In genomic region chr15:79452244-79453051, GRCh38 we compare ENCODE assay signal across 26 cellular contexts. TPM values are rescaled to one million over a fixed set of nuclear protein-coding genes. Genes with fewer than 3 reads are reported as not detected.
A peak's percentile ranks its signal among the peaks of the same experiment; 100 is the strongest.
DNase-seq lines count a peak whose midpoint lies in the region; ATAC-seq, FAIRE-seq and TF ChIP-seq lines count a peak whose summit lies in the region.
"Had no signal": no experiment of that assay in that cellular context is flagged by ENCODE, and none has a peak within 500 bp of the region (broad histone marks: within the 10 kb centered on the region; RNA-seq: fewer than 3 reads in every experiment).

No MANE protein-coding gene starts in this region.

- SMC1A ChIA-PET in GM12878 (lab: Charles Lee; ENCODE audit: uncharacterized antibody, unreplicated experiment) = no interaction called here

- no peak overlapping the region for H3K27ac ChIP-seq in HEK293 (ENCODE audit: extremely low read depth, low read depth, low read length)
- H3K27ac ChIP-seq in GM12878 (ENCODE audit: control insufficient read depth, insufficient read depth) = no peak overlapping the region
- no peak overlapping the region for H3K27ac ChIP-seq in lung (ENCODE audit: low read depth in 1 of 2, low read length in 1 of 2)
- no peak overlapping the region for H3K27ac ChIP-seq in upper lobe of left lung
- H3K27ac ChIP-seq in foreskin keratinocyte = no peak overlapping the region
- H3K27ac ChIP-seq: C4-2B, GM23248 had no signal

- in situ Hi-C loops in GM12878 (cut with MboI) = no loop called here

- H2AFZ ChIP-seq in GM12878 (ENCODE audit: control insufficient read depth, low read depth, low read length) = no peak overlapping the region
- H2AFZ ChIP-seq: GM23248 had no signal

- no peak for TF ChIP-seq RAD21 in GM12878 (IDR thresholded peaks at IDR 0.05; ENCODE audit: insufficient read depth, low read depth, low read length)

- H3K4me3 ChIP-seq in HEK293 (ENCODE audit: low read depth, low read length) (no peak overlapping the region), GM12878 (no peak overlapping the region), lung (no peak overlapping the region), upper lobe of left lung (no peak overlapping the region)
- H3K4me3 ChIP-seq: GM23248, HAP-1 had no signal

- no peak for ATAC-seq in GM12878
- ATAC-seq in lung (ENCODE audit: insufficient read depth, low FRiP score) = no peak
- ATAC-seq in upper lobe of left lung (ENCODE audit: low FRiP score in 2 of 2) = peak; percentile 28 to 34
- no peak for ATAC-seq in HG03439 (IDR thresholded peaks at IDR 0.05; ENCODE audit: unreplicated experiment)
- no peak for ATAC-seq in foreskin keratinocyte
- no peak for ATAC-seq in GM19328 (IDR thresholded peaks at IDR 0.05; ENCODE audit: unreplicated experiment)
- ATAC-seq: CD8-positive, alpha-beta T cell; SK-N-SH treated with all-trans-retinoic acid at 6 μM for 48 hours had no signal

- H3K9me3 ChIP-seq in HEK293 (ENCODE audit: control insufficient read depth, insufficient read depth, low read depth, low read length) = no peaks in the 10 kb centered on the region
- H3K9me3 ChIP-seq in GM12878 (replicated peaks; ENCODE audit: control insufficient read depth, insufficient read depth, low read length) = no peaks in the 10 kb centered on the region
- H3K9me3 ChIP-seq in lung (ENCODE audit: control insufficient read depth in 2 of 2, insufficient read depth in 1 of 2, low read length in 1 of 2) = peaks cover 0 to 5% of the 10 kb centered on the region in 2 donors
- H3K9me3 ChIP-seq in upper lobe of left lung = no peaks in the 10 kb centered on the region
- H3K9me3 ChIP-seq: HAP-1 had no signal

- BruUV-seq in GM12878 (replicated peaks; lab: Mats Ljungman, UMichigan) = no TSS peak

- no peak overlapping the region for H3K9ac ChIP-seq in GM12878 (ENCODE audit: control insufficient read depth, insufficient read depth, low read length)
- H3K9ac ChIP-seq: GM23248 had no signal

- TF ChIP-seq CTCF in HEK293 (tag by site-specific recombination; IDR thresholded peaks at IDR 0.05) = no peak
- TF ChIP-seq CTCF in GM12878 (IDR thresholded peaks at IDR 0.05 in 2 of 3, conservative IDR thresholded peaks at IDR 0.05 in 1 of 3; ENCODE audit: control insufficient read depth in 2 of 3, extremely low read depth in 1 of 3, insufficient read depth in 1 of 3, low read depth in 3 of 3, low read length in 3 of 3) = no peak
- no peak for TF ChIP-seq CTCF in lung (IDR thresholded peaks at IDR 0.05; ENCODE audit: control extremely low read depth, extremely low read depth)
- no peak for TF ChIP-seq CTCF in upper lobe of left lung (IDR thresholded peaks at IDR 0.05)
- no peak for TF ChIP-seq CTCF in foreskin keratinocyte (conservative IDR thresholded peaks at IDR 0.05)

- H3K4me2 ChIP-seq in GM12878 (ENCODE audit: control insufficient read depth, insufficient read depth) = no peak overlapping the region

- no peak for DNase-seq in GM12878 (ENCODE audit: low read depth, low spot score)
- DNase-seq in lung (ENCODE audit: low spot score) = peak; percentile 6
- DNase-seq in upper lobe of left lung = no peak
- no peak for DNase-seq in foreskin keratinocyte
- no peak for DNase-seq in NCI-H2081 treated with DMSO at 0.1 percent for 48 hours (lab: John Stamatoyannopoulos, UW)
- DNase-seq: CD8-positive, alpha-beta T cell; DMS153; DND-41; GM23248; KBM-7; MV-4-11; NCI-H1105 treated with DMSO at 0.1 percent for 48 hours; NCI-H146; NCI-H1930; NCI-H446; NCI-H524 treated with DMSO at 0.1 percent for 48 hours; NCI-H774 had no signal

- intact Hi-C loops in GM12878 (cut with micrococcal nuclease; ENCODE audit: unreplicated experiment) = loop anchor here (5.0 kb wide), 1 partner anchor 145 kb away; no protein-coding TSS in a partner anchor

- RAD21 ChIA-PET in GM12878 (lab: Charles Lee; ENCODE audit: unreplicated experiment) = no interaction called here

- H3K36me3 ChIP-seq in HEK293 (ENCODE audit: control insufficient read depth in 2 of 2, insufficient read depth in 1 of 2, low read length in 2 of 2) (no peaks in the 10 kb centered on the region), GM12878 (ENCODE audit: control insufficient read depth in 2 of 2, insufficient read depth in 2 of 2, low read length in 1 of 2) (no peaks in the 10 kb centered on the region), lung (ENCODE audit: control insufficient read depth in 2 of 2, insufficient read depth in 2 of 2, low read length in 2 of 2) (no peaks in the 10 kb centered on the region), upper lobe of left lung (no peaks in the 10 kb centered on the region)
- H3K36me3 ChIP-seq: HAP-1 had no signal

- peaks cover 0 to 5% of the 10 kb centered on the region in 2 experiments; a peak in 1 of 4 replicates for H3K27me3 ChIP-seq in GM12878 (replicated peaks in 1 of 2; ENCODE audit: control insufficient read depth in 2 of 2, insufficient read depth in 2 of 2, low read length in 1 of 2)
- peaks cover 4% of the 10 kb centered on the region for H3K27me3 ChIP-seq in lung (ENCODE audit: control insufficient read depth, insufficient read depth)
- no peaks in the 10 kb centered on the region for H3K27me3 ChIP-seq in upper lobe of left lung
- H3K27me3 ChIP-seq in foreskin keratinocyte = peaks cover under 1% of the 10 kb centered on the region

- POLR2A ChIA-PET in HEK293 (lab: Yijun Ruan, JAX) = no interaction called here
- POLR2A ChIA-PET in GM12878 (lab: Charles Lee) = no interaction called here

- no peaks in the 10 kb centered on the region for H3K79me2 ChIP-seq in GM12878 (ENCODE audit: control insufficient read depth, insufficient read depth, low read length)

- TF ChIP-seq POLR2A in GM12878 (IDR thresholded peaks at IDR 0.05; ENCODE audit: low read depth, low read length) (no peak), upper lobe of left lung (IDR thresholded peaks at IDR 0.05) (no peak)

- H4K20me1 ChIP-seq in GM12878 (ENCODE audit: control insufficient read depth, insufficient read depth) = no peaks in the 10 kb centered on the region

- 46% methylated on average over 3 of the region's 4 CpGs for WGBS in GM12878 (ENCODE audit: insufficient coverage, insufficient replicate concordance, low lambda C conversion rate, missing lambda C conversion rate)
- WGBS in lung, 2 donors = 86 to 88% methylated on average over 4 of the region's 4 CpGs
- WGBS in upper lobe of left lung, 2 donors = 83 to 90% methylated on average over 4 of the region's 4 CpGs

- CTCF ChIA-PET in HEK293 (lab: Yijun Ruan, JAX) = interaction anchor here (0.6 to 7.1 kb wide), 3 partner anchors 141 to 406 kb away, joined by 3 to 54 read pairs (median 4); no protein-coding TSS in a partner anchor
- CTCF ChIA-PET in GM12878 (lab: Yijun Ruan, JAX) = interaction anchor here (0.5 kb wide), 2 partner anchors 113 to 1074 kb away, joined by 3 read pairs; no protein-coding TSS in a partner anchor

- no peak for FAIRE-seq in GM12878 (lab: Jason Lieb, UNC)
- FAIRE-seq: GM18507, HepG2, RCC 7860 had no signal

- TF ChIP-seq EP300 in GM12878 (IDR thresholded peaks at IDR 0.05; ENCODE audit: borderline replicate concordance in 1 of 2, control insufficient read depth in 1 of 2, low read depth in 2 of 2, low read length in 2 of 2) (no peak), upper lobe of left lung (IDR thresholded peaks at IDR 0.05) (no peak)

- H3K4me1 ChIP-seq in HEK293 (ENCODE audit: control insufficient read depth, insufficient read depth, low read length) (no peaks in the 10 kb centered on the region), GM12878 (ENCODE audit: control insufficient read depth, insufficient read depth, low read length) (no peaks in the 10 kb centered on the region), lung (ENCODE audit: control insufficient read depth in 2 of 2, insufficient read depth in 2 of 2, low read length in 2 of 2) (no peaks in the 10 kb centered on the region), upper lobe of left lung (no peaks in the 10 kb centered on the region), foreskin keratinocyte (no peaks in the 10 kb centered on the region)
- H3K4me1 ChIP-seq: HAP-1 had no signal

TF ChIP-seq in HEK293, 187 proteins besides CTCF, POLR2A, EP300 and RAD21 (continues in another document):
- TF ChIP-seq FEZF1 (tag by site-specific recombination; IDR thresholded peaks at IDR 0.05) = no peak
- no peak for TF ChIP-seq PRDM1 (tag by site-specific recombination; IDR thresholded peaks at IDR 0.05)
- TF ChIP-seq ZNF394 (tag by site-specific recombination; IDR thresholded peaks at IDR 0.05; ENCODE audit: borderline replicate concordance) = no peak
- TF ChIP-seq ZFHX2 (tag by site-specific recombination; conservative IDR thresholded peaks at IDR 0.05) = peak; percentile 100
- no peak for TF ChIP-seq ZNF626 (tag by site-specific recombination; IDR thresholded peaks at IDR 0.05)
- peak; percentile 99 for TF ChIP-seq EGR2 (tag by site-specific recombination; IDR thresholded peaks at IDR 0.05; ENCODE audit: low read depth)

RNA-seq across cellular contexts. Expression of gene MINAR1, which starts 20.3 kb away (rescaled TPM):
- total RNA-seq in GM12878 (2013; cell fraction: nucleolus; rRNA removed) = 2.0 and 2.2 TPM in 2 replicates
- total RNA-seq in GM12878 (2014; rRNA removed) = 0.34 and 0.38 TPM in 2 replicates
- total RNA-seq in GM12878 (2014; rRNA removed; fragmentation: Illumina TruSeq; extraction: Trizol) = 0.28 and 0.31 TPM in 2 replicates
- 0.29 and 0.36 TPM in 2 replicates for total RNA-seq in GM12878 (2021)
- 0.12 TPM for polyA plus RNA-seq in GM12878 (2011; ENCODE audit: low read depth)
- polyA plus RNA-seq in GM12878 (2011; rRNA removed) = 0.22 and 0.23 TPM in 2 replicates
- 0.09 and 0.10 TPM in 2 replicates for polyA plus RNA-seq in GM12878 (2011; cell fraction: cytosol; rRNA removed)
- polyA plus RNA-seq in GM12878 (2011; cell fraction: nucleus; rRNA removed) = 1.1 and 1.5 TPM in 2 replicates
- 0.23 and 0.25 TPM in 2 replicates for polyA plus RNA-seq in GM12878 (2012)
- polyA plus RNA-seq in GM12878 (2014; fragmentation: Illumina TruSeq; extraction: Trizol) = 0.40 and 0.62 TPM in 2 replicates
- under 1 TPM; 0.05 to 0.07 TPM for polyA plus RNA-seq in GM12878 (2014; fragmentation: Nextera tagmentation; extraction: Ambion mirVana)
- 0.14 and 0.22 TPM in 2 replicates for polyA plus RNA-seq in GM12878 (2014; rRNA removed)
- polyA plus RNA-seq in GM12878 (2016; fragmentation: Nextera tagmentation; extraction: Ambion mirVana) = under 1 TPM; 0.07 to 0.25 TPM
- 0.29 and 0.41 TPM in 2 replicates for polyA minus RNA-seq in GM12878 (2011; rRNA and poly(A)+ RNA removed)
- polyA minus RNA-seq in GM12878 (2011; cell fraction: cytosol; rRNA and poly(A)+ RNA removed) = 0.10 TPM in 1 of 2 replicates, not detected in the other
- 0.24 and 0.57 TPM in 2 replicates for polyA minus RNA-seq in GM12878 (2011; cell fraction: nucleus; rRNA and poly(A)+ RNA removed)
- under 1 TPM; 0.37 TPM for total RNA-seq in lung
- under 1 TPM; 0.10 to 0.14 TPM for polyA plus RNA-seq in lung
- under 1 TPM in 5 of 6 donors, not detected in 1; 0.15 to 0.67 (median 0.30) TPM for total RNA-seq in upper lobe of left lung
- 0.25 and 0.27 TPM in 2 replicates for total RNA-seq in foreskin keratinocyte
- 0.03 and 0.06 TPM in 2 replicates for polyA plus RNA-seq in foreskin keratinocyte

Comparison
In these comparisons a context has a peak if more than half of its experiments do, and no peak if none do; other contexts are left out.
1. ATAC-seq: peak in upper lobe of left lung (2 of 2); none in GM12878 (single experiment), lung (single experiment), HG03439 (single experiment), foreskin keratinocyte (single experiment) and GM19328 (single experiment).